ENCODE assay signal across 26 cellular contexts in genomic region chr1:156874142-156874541, GRCh38. TPM values are rescaled to one million over a fixed set of nuclear protein-coding genes. Genes with fewer than 3 reads are reported as not detected.
"Had no signal": no experiment of that assay in that cellular context is flagged by ENCODE, and none has a peak within 500 bp of the region (broad histone marks: within the 10 kb centered on the region; RNA-seq: fewer than 3 reads in every experiment).

No MANE protein-coding gene starts in this region.

- H3K9me3 ChIP-seq: heart right ventricle, left lung, lower lobe of right lung, prostate gland, spleen, testis, tibial nerve had no signal

- FAIRE-seq: frontal cortex had no signal

- H3K27me3 ChIP-seq: testis had no signal

- H3K27ac ChIP-seq: dorsolateral prefrontal cortex, heart right ventricle, left lung, lower lobe of right lung, parathyroid adenoma, prostate gland, spleen, testis, tibial nerve had no signal

- H3K36me3 ChIP-seq: heart right ventricle, left lung, lower lobe of right lung, prostate gland, spleen, tibial nerve had no signal

- H3K9ac ChIP-seq: parathyroid adenoma had no signal

- H3K79me2 ChIP-seq: parathyroid adenoma had no signal

- H3K4me3 ChIP-seq: dorsolateral prefrontal cortex, heart right ventricle, left lung, lower lobe of right lung, prostate gland, spleen, testis, tibial nerve had no signal

- H2AFZ ChIP-seq: parathyroid adenoma had no signal

- DNase-seq: cortex of kidney; dorsolateral prefrontal cortex; effector CD8-positive, alpha-beta T cell; heart right ventricle; hypothalamus; islet precursor cell; left lung; lower lobe of right lung; midbrain; spleen; stimulated activated CD4-positive, alpha-beta T cell treated with anti-CD3 and anti-CD28 coated beads, Interleukin-15, amount 100 ng/mL, for 24 hours; stimulated activated CD4-positive, alpha-beta T cell treated with anti-CD3 and anti-CD28 coated beads, Interleukin-1b, Interleukin-23, amount 100 ng/mL, for 48 hours; stimulated activated CD4-positive, alpha-beta T cell treated with anti-CD3 and anti-CD28 coated beads, Interleukin-4, amount 100 ng/mL, for 24 hours; stimulated activated naive CD8-positive, alpha-beta T cell treated with anti-CD3 and anti-CD28 coated beads, Interleukin-15, amount 100 ng/mL, for 72 hours; testis had no signal

- H3K4me1 ChIP-seq: heart right ventricle, left lung, lower lobe of right lung, parathyroid adenoma, prostate gland, spleen, tibial nerve had no signal

RNA-seq across cellular contexts. Expression of gene NTRK1, which starts 13.5 kb away (rescaled TPM):
- total RNA-seq: fibroblast of lung had no signal
- polyA plus RNA-seq: fibroblast of lung had no signal

RNA-seq across cellular contexts. Expression of gene INSRR, which starts 15.2 kb away (rescaled TPM):
- total RNA-seq: fibroblast of lung, glomerular endothelial cell, left lung, lower lobe of right lung, subcutaneous adipose tissue had no signal
- polyA plus RNA-seq: fibroblast of lung had no signal

RNA-seq across cellular contexts. Expression of gene LRRC71, which starts 46.3 kb away (rescaled TPM):
- total RNA-seq: fibroblast of lung; frontal cortex; natural killer cell treated with Interleukin-12 subunit alpha and Interleukin-12 subunit beta and Interleukin-15 and Interleukin-18, amount 100 ng/mL, for 72 hours; omental fat pad; skeletal muscle tissue; ureter had no signal

RNA-seq across cellular contexts. Expression of gene SH2D2A, which starts 57.5 kb away (rescaled TPM):
- total RNA-seq: fibroblast of lung, skeletal muscle tissue had no signal
- polyA plus RNA-seq: fibroblast of lung had no signal
